In the genomic region with DNA sequence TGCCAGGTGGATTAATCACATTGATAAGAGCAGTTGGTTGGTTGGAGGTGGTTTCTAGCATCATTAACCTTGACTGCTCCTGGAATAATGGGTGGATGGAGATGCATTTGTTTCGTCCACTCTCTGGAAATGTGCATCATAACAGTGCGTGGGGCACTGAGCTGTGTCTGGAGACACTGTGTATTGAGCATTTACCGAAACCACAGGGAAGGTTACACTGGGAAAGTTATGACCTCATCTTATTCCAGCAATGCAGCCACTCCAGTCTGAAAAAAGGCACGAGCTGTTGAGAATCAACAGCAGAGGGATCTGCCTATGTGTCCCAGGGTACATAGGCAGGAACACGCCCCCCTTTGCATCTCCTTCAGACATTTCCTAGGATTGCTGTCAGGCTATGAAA, we compare ENCODE assay signal across 16 cellular contexts. TPM values are rescaled to one million over a fixed set of nuclear protein-coding genes. Genes with fewer than 3 reads are reported as not detected.
DNase-seq lines count a peak whose midpoint lies in the region; ATAC-seq and TF ChIP-seq lines count a peak whose summit lies in the region.
"Had no signal": no experiment of that assay in that cellular context is flagged by ENCODE, and none has a peak within 500 bp of the region (broad histone marks: within the 10 kb centered on the region; RNA-seq: fewer than 3 reads in every experiment).

No MANE protein-coding gene starts in this region.

- H3K4me1 ChIP-seq in A673 (ENCODE audit: insufficient read depth, low read length, poor library complexity, severe bottlenecking) = no peaks in the 10 kb centered on the region
- no peaks in the 10 kb centered on the region for H3K4me1 ChIP-seq in gastrocnemius medialis
- H3K4me1 ChIP-seq in Peyer's patch = no peaks in the 10 kb centered on the region
- no peaks in the 10 kb centered on the region for H3K4me1 ChIP-seq in CD4-positive, alpha-beta memory T cell (ENCODE audit: insufficient read depth, low read length)

- peaks cover 5 to 7% of the 10 kb centered on the region in 2 donors for H3K36me3 Mint-ChIP-seq in CD4-positive, alpha-beta memory T cell

- POLR2A ChIA-PET in A673 (lab: Charles Lee; ENCODE audit: low non-redundant PET) = no interaction called here
- POLR2A ChIA-PET in CD4-positive, alpha-beta memory T cell (lab: Charles Lee; ENCODE audit: partially characterized antibody) = no interaction called here

- TF ChIP-seq CTCF in epithelial cell of proximal tubule (conservative IDR thresholded peaks at IDR 0.05; ENCODE audit: low read depth, low read length) = no peak
- TF ChIP-seq CTCF in A673 (conservative IDR thresholded peaks at IDR 0.05; ENCODE audit: low read depth, low read length) = no peak
- TF ChIP-seq CTCF in gastrocnemius medialis (IDR thresholded peaks at IDR 0.05 in 4 of 5, conservative IDR thresholded peaks at IDR 0.05 in 1 of 5) = no peak
- TF ChIP-seq CTCF in Peyer's patch (IDR thresholded peaks at IDR 0.05) = no peak

- no peak overlapping the region for H3K4me3 ChIP-seq in epithelial cell of proximal tubule (ENCODE audit: low read depth, low read length)
- H3K4me3 ChIP-seq in A673 (ENCODE audit: low read depth, low read length, poor library complexity, severe bottlenecking) = no peak overlapping the region
- H3K4me3 ChIP-seq in gastrocnemius medialis = no peak overlapping the region
- H3K4me3 ChIP-seq in Peyer's patch = no peak overlapping the region
- no peak overlapping the region for H3K4me3 ChIP-seq in CD4-positive, alpha-beta memory T cell (ENCODE audit: low read length in 2 of 2)
- H3K4me3 ChIP-seq: GM12878 had no signal

- ATAC-seq in gastrocnemius medialis = no peak
- ATAC-seq: GM12878 had no signal

- DNase-seq in AG08395 (ENCODE audit: low spot score) = peak; percentile 14
- peak; percentile 37 for DNase-seq in NCI-H2107 (lab: John Stamatoyannopoulos, UW)
- peak; percentile 43 for DNase-seq in epithelial cell of proximal tubule (ENCODE audit: low read depth)
- DNase-seq in kidney tubule cell (ENCODE audit: low spot score) = peak; percentile 90
- no peak for DNase-seq in A673 (ENCODE audit: low spot score)
- no peak for DNase-seq in gastrocnemius medialis
- no peak for DNase-seq in Peyer's patch
- DNase-seq in CD4-positive, alpha-beta memory T cell = no peak
- DNase-seq: CD8-positive, alpha-beta memory T cell; DMS 273 treated with DMSO at 0.1 percent for 48 hours; KG1; NCI-H1048; NCI-H1694 treated with DMSO at 0.1 percent for 48 hours; NCI-H774; SIG-M5 had no signal

- H3K27me3 ChIP-seq in A673 (replicated peaks; ENCODE audit: insufficient read depth, low read depth, low read length, poor library complexity) (no peaks in the 10 kb centered on the region), gastrocnemius medialis (no peaks in the 10 kb centered on the region), Peyer's patch (no peaks in the 10 kb centered on the region)
- H3K27me3 ChIP-seq in CD4-positive, alpha-beta memory T cell (ENCODE audit: insufficient read depth, low read length) = no peaks in the 10 kb centered on the region

- H3K9me3 ChIP-seq in A673 (ENCODE audit: low read depth, low read length, poor library complexity, severe bottlenecking) (no peaks in the 10 kb centered on the region), gastrocnemius medialis (no peaks in the 10 kb centered on the region), Peyer's patch (no peaks in the 10 kb centered on the region)
- H3K9me3 ChIP-seq in CD4-positive, alpha-beta memory T cell (ENCODE audit: control insufficient read depth in 1 of 2, low read length in 2 of 2) = no peaks in the 10 kb centered on the region

- H3K27ac ChIP-seq in A673 (ENCODE audit: low read depth, low read length, poor library complexity, severe bottlenecking) (no peak overlapping the region), gastrocnemius medialis (no peak overlapping the region), Peyer's patch (no peak overlapping the region)
- H3K27ac ChIP-seq in CD4-positive, alpha-beta memory T cell (ENCODE audit: low read depth, low read length) = no peak overlapping the region

- no peaks in the 10 kb centered on the region for H3K9me3 Mint-ChIP-seq in CD4-positive, alpha-beta memory T cell
- H3K9me3 Mint-ChIP-seq: CD8-positive, alpha-beta memory T cell had no signal

- H3K4me3 Mint-ChIP-seq in CD4-positive, alpha-beta memory T cell = no peak overlapping the region
- H3K4me3 Mint-ChIP-seq: CD8-positive, alpha-beta memory T cell had no signal

- no peaks in the 10 kb centered on the region for H3K27me3 Mint-ChIP-seq in CD4-positive, alpha-beta memory T cell
- H3K27me3 Mint-ChIP-seq: CD8-positive, alpha-beta memory T cell had no signal

- intact Hi-C loops in A673 (cut with micrococcal nuclease; ENCODE audit: unreplicated experiment) (no loop called here), gastrocnemius medialis (cut with DNase I; ENCODE audit: low total_unique reads) (no loop called here)
- intact Hi-C loops in CD4-positive, alpha-beta memory T cell (cut with micrococcal nuclease) = no loop called here

- no TSS peak for BruUV-seq in A673 (replicated peaks; lab: Mats Ljungman, UMichigan)

- CTCF ChIA-PET in A673 (lab: Charles Lee) = no interaction called here
- CTCF ChIA-PET in CD4-positive, alpha-beta memory T cell (lab: Charles Lee; ENCODE audit: partially characterized antibody) = interaction anchor here (0.9 to 1.4 kb wide), 2 partner anchors 38 to 62 kb away, joined by 3 to 5 read pairs; no protein-coding TSS in a partner anchor

- in situ Hi-C loops in gastrocnemius medialis (cut with MboI; ENCODE audit: low sequenced_read_pairs in 4 of 4) = no loop called here

- H3K4me1 Mint-ChIP-seq in CD4-positive, alpha-beta memory T cell = peaks cover 0 to 3% (median under 1%) of the 10 kb centered on the region in 4 donors
- H3K4me1 Mint-ChIP-seq: CD8-positive, alpha-beta memory T cell had no signal

- H3K36me3 ChIP-seq in A673 (ENCODE audit: insufficient read depth, low read length, poor library complexity, severe bottlenecking) = no peaks in the 10 kb centered on the region
- H3K36me3 ChIP-seq in gastrocnemius medialis = no peaks in the 10 kb centered on the region
- no peaks in the 10 kb centered on the region for H3K36me3 ChIP-seq in Peyer's patch
- H3K36me3 ChIP-seq in CD4-positive, alpha-beta memory T cell (ENCODE audit: insufficient read depth, low read length) = no peaks in the 10 kb centered on the region

- no peak overlapping the region for H3K27ac Mint-ChIP-seq in CD4-positive, alpha-beta memory T cell
- H3K27ac Mint-ChIP-seq: CD8-positive, alpha-beta memory T cell had no signal

- TF ChIP-seq POLR2A in gastrocnemius medialis (IDR thresholded peaks at IDR 0.05) = no peak
- TF ChIP-seq POLR2A in Peyer's patch (IDR thresholded peaks at IDR 0.05) = no peak

RNA-seq across cellular contexts. Expression of gene RNFT2, which starts 27.2 kb away (rescaled TPM):
- 4.3 and 10.5 TPM in 2 replicates for total RNA-seq in epithelial cell of proximal tubule
- 36.4 and 38.5 TPM in 2 replicates for total RNA-seq in A673 (2021)
- total RNA-seq in gastrocnemius medialis = under 1 TPM in 1 of 4 donors, not detected in 3; 0.55 TPM
- total RNA-seq in Peyer's patch = 1 to 10 TPM in 3 of 4 donors, under 1 TPM in 1; 0.38 to 3.9 (median 3.1) TPM
- total RNA-seq in CD4-positive, alpha-beta memory T cell = 1 to 10 TPM; 4.0 to 5.9 TPM
- polyA plus RNA-seq in CD4-positive, alpha-beta memory T cell = 1 to 10 TPM in 1 of 2 donors, under 1 TPM in 1; 0.88 to 2.2 TPM

RNA-seq across cellular contexts. Expression of gene SPRING1, which starts 27.4 kb away (rescaled TPM):
- total RNA-seq in epithelial cell of proximal tubule (32.6 and 49.9 TPM in 2 replicates), A673 (2021) (21.3 and 23.0 TPM in 2 replicates), gastrocnemius medialis (10 to 100 TPM in 1 of 4 donors, 1 to 10 TPM in 3; 3.5 to 11.0 (median 8.2) TPM), Peyer's patch (10 to 100 TPM; 21.5 to 36.3 (median 30.3) TPM)
- total RNA-seq in CD4-positive, alpha-beta memory T cell = 10 to 100 TPM; 26.5 to 28.1 TPM
- polyA plus RNA-seq in CD4-positive, alpha-beta memory T cell = 10 to 100 TPM; 18.2 to 24.7 TPM

Comparison
In these comparisons a context has a peak if more than half of its experiments do, and no peak if none do; other contexts are left out.
1. DNase-seq: peak in AG08395 (single experiment), NCI-H2107 (single experiment), epithelial cell of proximal tubule (single experiment) and kidney tubule cell (single experiment); none in A673 (single experiment), gastrocnemius medialis (0 of 2), Peyer's patch (0 of 3) and CD4-positive, alpha-beta memory T cell (0 of 5).